ENCODE assay signal across 14 cellular contexts in genomic region chr14:70555890-70556289, GRCh38. TPM values are rescaled to one million over a fixed set of nuclear protein-coding genes. Genes with fewer than 3 reads are reported as not detected.
DNase-seq lines count a peak whose midpoint lies in the region; ATAC-seq, FAIRE-seq and TF ChIP-seq lines count a peak whose summit lies in the region.
"Had no signal": no experiment of that assay in that cellular context is flagged by ENCODE, and none has a peak within 500 bp of the region (broad histone marks: within the 10 kb centered on the region; RNA-seq: fewer than 3 reads in every experiment).

No MANE protein-coding gene starts in this region.

- BruUV-seq in mammary epithelial cell (replicated peaks; lab: Mats Ljungman, UMichigan) (no TSS peak), HepG2 (replicated peaks; lab: Mats Ljungman, UMichigan) (no TSS peak)

- DNase-seq in DMS53 (lab: John Stamatoyannopoulos, UW) (peak; percentile 59), DMS53 treated with DMSO at 0.1 percent for 48 hours (lab: John Stamatoyannopoulos, UW; ENCODE audit: unreplicated experiment) (no peak), mammary epithelial cell (peak; percentile 63), keratinocyte (ENCODE audit: low read depth, low spot score) (peak; percentile 2), spleen (peak; percentile 61), NCI-H1417 treated with DMSO at 0.1 percent for 48 hours (lab: John Stamatoyannopoulos, UW) (no peak), HepG2 (ENCODE audit: low spot score) (no peak), SW 1271 (lab: John Stamatoyannopoulos, UW) (no peak)
- DNase-seq: cortex of kidney; Kasumi-1; stimulated activated CD4-positive, alpha-beta T cell treated with anti-CD3 and anti-CD28 coated beads, Interleukin-12 subunit alpha, Interleukin-12 subunit beta, amount 100 ng/mL, for 4 hours; stimulated activated CD8-positive, alpha-beta memory T cell treated with anti-CD3 and anti-CD28 coated beads, Interleukin-4, amount 100 ng/mL, for 48 hours; WERI-Rb-1 had no signal

- no peaks in the 10 kb centered on the region for H3K9me1 ChIP-seq in keratinocyte (ENCODE audit: control insufficient read depth, extremely low read depth, insufficient read depth, low read length)

- peak; percentile 56 for FAIRE-seq in keratinocyte (lab: Jason Lieb, UNC)
- FAIRE-seq in HepG2 (lab: Jason Lieb, UNC), result no peak

- H4K20me1 ChIP-seq in mammary epithelial cell (ENCODE audit: insufficient read depth, low read length) (no peaks in the 10 kb centered on the region), keratinocyte (ENCODE audit: control insufficient read depth, extremely low read depth, insufficient read depth, low read length) (no peaks in the 10 kb centered on the region), HepG2 (ENCODE audit: insufficient read depth, low read length) (no peaks in the 10 kb centered on the region)

- no peak overlapping the region for H3K27ac ChIP-seq in mammary epithelial cell (ENCODE audit: insufficient read depth, low read depth, low read length)
- no peak overlapping the region for H3K27ac ChIP-seq in keratinocyte (ENCODE audit: control insufficient read depth, insufficient read depth, low read length)
- H3K27ac ChIP-seq in spleen, result no peak overlapping the region
- no peak overlapping the region for H3K27ac ChIP-seq in HepG2 (ENCODE audit: extremely low read length, insufficient read depth, low read length)
- H3K27ac ChIP-seq: 22Rv1, WERI-Rb-1 had no signal

- no peak for ATAC-seq in HepG2

- H2AFZ ChIP-seq in mammary epithelial cell (ENCODE audit: low read depth, low read length) (peak overlapping the region; percentile 54), keratinocyte (ENCODE audit: control insufficient read depth, low read length) (peak overlapping the region; percentile 92), HepG2 (ENCODE audit: low read length) (no peak overlapping the region)

- H3K79me2 ChIP-seq in mammary epithelial cell (ENCODE audit: insufficient read depth, low read length), result no peaks in the 10 kb centered on the region
- no peaks in the 10 kb centered on the region for H3K79me2 ChIP-seq in keratinocyte (ENCODE audit: control insufficient read depth, insufficient read depth, low read length)
- H3K79me2 ChIP-seq in HepG2 (ENCODE audit: insufficient read depth, low read length), result no peaks in the 10 kb centered on the region

- TF ChIP-seq RAD21 in HepG2 (CRISPR knock-in tag; IDR thresholded peaks at IDR 0.05), result no peak

- H3K36me3 ChIP-seq in mammary epithelial cell (ENCODE audit: insufficient read depth, low read length) (no peaks in the 10 kb centered on the region), keratinocyte (ENCODE audit: control insufficient read depth in 2 of 2, extremely low read depth in 1 of 2, insufficient read depth in 2 of 2, low read length in 2 of 2) (no peaks in the 10 kb centered on the region), spleen (peaks cover 0 to 4% (median 0%) of the 10 kb centered on the region in 6 donors), HepG2 (replicated peaks in 1 of 2; ENCODE audit: control insufficient read depth in 1 of 2, insufficient read depth in 2 of 2, low read length in 2 of 2) (no peaks in the 10 kb centered on the region)
- H3K36me3 ChIP-seq: WERI-Rb-1 had no signal

- no peak for TF ChIP-seq EP300 in HepG2 (IDR thresholded peaks at IDR 0.05; ENCODE audit: low read depth in 2 of 2, low read length in 2 of 2)
- no peak for TF ChIP-seq EP300 in HepG2 (CRISPR knock-in tag; IDR thresholded peaks at IDR 0.05; ENCODE audit: borderline replicate concordance)

- H3K4me1 ChIP-seq in mammary epithelial cell (ENCODE audit: insufficient read depth, low read length) (no peaks in the 10 kb centered on the region), keratinocyte (ENCODE audit: control insufficient read depth, extremely low read depth, insufficient read depth, low read length) (peaks cover 8% of the 10 kb centered on the region), spleen (no peaks in the 10 kb centered on the region), HepG2 (ENCODE audit: insufficient read depth, low read length) (no peaks in the 10 kb centered on the region)

- dilution Hi-C loops in mammary epithelial cell (cut with HindIII; ENCODE audit: low sequenced_read_pairs) (no loop called here), keratinocyte (cut with MboI; ENCODE audit: extremely low pct_ligation_motif_present, low sequenced_read_pairs) (no loop called here)

- WGBS in mammary epithelial cell (ENCODE audit: low coverage, missing lambda C conversion rate), result 27% methylated on average over 19 of the region's 19 CpGs
- WGBS in spleen, 5 donors, result 31 to 68% (median 51%) methylated on average over 13 to 19 of the region's 19 CpGs
- WGBS in HepG2 (ENCODE audit: low lambda C conversion rate), result 92% methylated on average over 11 of the region's 19 CpGs

- intact Hi-C loops in mammary epithelial cell (cut with micrococcal nuclease) (no loop called here), spleen (cut with DNase I; ENCODE audit: low total_unique reads) (no loop called here), HepG2 (cut with micrococcal nuclease; ENCODE audit: unreplicated experiment) (no loop called here)

- TF ChIP-seq CTCF in mammary epithelial cell (conservative IDR thresholded peaks at IDR 0.05 in 1 of 2, IDR thresholded peaks at IDR 0.05 in 1 of 2; ENCODE audit: extremely low read depth in 1 of 2, insufficient read depth in 1 of 2, low read depth in 1 of 2, low read length in 2 of 2) (no peak), keratinocyte (optimal IDR thresholded peaks at IDR 0.05 in 1 of 3, IDR thresholded peaks at IDR 0.05 in 1 of 3, conservative IDR thresholded peaks at IDR 0.05 in 1 of 3; ENCODE audit: extremely low read depth in 1 of 3, insufficient read depth in 2 of 3, low read length in 3 of 3) (no peak), spleen (IDR thresholded peaks at IDR 0.05 in 8 of 11, conservative IDR thresholded peaks at IDR 0.05 in 3 of 11) (no peak), HepG2 (CRISPR knock-in tag; IDR thresholded peaks at IDR 0.05) (no peak)

- TF ChIP-seq POLR2A in spleen (IDR thresholded peaks at IDR 0.05) (no peak), HepG2 (IDR thresholded peaks at IDR 0.05; ENCODE audit: insufficient read depth in 1 of 2, low read depth in 2 of 2, low read length in 2 of 2) (no peak)

- CTCF ChIA-PET in mammary epithelial cell (lab: Charles Lee; ENCODE audit: low non-redundant PET) (no interaction called here), HepG2 (lab: Yijun Ruan, JAX; ENCODE audit: low intra/inter-chr PET ratio, low total read pairs) (no interaction called here)

- POLR2A ChIA-PET in HepG2 (lab: Yijun Ruan, JAX), result no interaction called here

- H3K9me3 ChIP-seq in mammary epithelial cell (replicated peaks; ENCODE audit: insufficient read depth, low read length) (no peaks in the 10 kb centered on the region), keratinocyte (ENCODE audit: control insufficient read depth, low read depth, low read length) (no peaks in the 10 kb centered on the region), spleen (peaks cover 0 to 6% (median 0%) of the 10 kb centered on the region in 8 donors), HepG2 (ENCODE audit: low read length) (no peaks in the 10 kb centered on the region)

- H3K4me2 ChIP-seq in mammary epithelial cell (ENCODE audit: insufficient read depth, low read depth, low read length), result peak overlapping the region; percentile 51
- peak overlapping the region; percentile 89 for H3K4me2 ChIP-seq in keratinocyte (ENCODE audit: control insufficient read depth, extremely low read depth, insufficient read depth, low read depth, low read length)
- H3K4me2 ChIP-seq in HepG2 (ENCODE audit: low read depth, low read length), result no peak overlapping the region

- H3K27me3 ChIP-seq in mammary epithelial cell (ENCODE audit: insufficient read depth, low read length) (no peaks in the 10 kb centered on the region), keratinocyte (ENCODE audit: control insufficient read depth, extremely low read depth, insufficient read depth, low read length) (no peaks in the 10 kb centered on the region), spleen (replicated peaks in 1 of 7) (no peaks in the 10 kb centered on the region), HepG2 (ENCODE audit: control insufficient read depth in 1 of 2, insufficient read depth in 2 of 2, low read length in 2 of 2) (no peaks in the 10 kb centered on the region)

- in situ Hi-C loops in mammary epithelial cell (cut with MboI; ENCODE audit: low sequenced_read_pairs in 2 of 2) (no loop called here), HepG2 (cut with HindIII; ENCODE audit: extremely low pct_ligation_motif_present, low pct_unique_long_range_greater_than_20kb) (loop anchor here (25.0 kb wide), 1 partner anchor 469 kb away; no protein-coding TSS in a partner anchor)

- H3K9ac ChIP-seq in mammary epithelial cell (ENCODE audit: insufficient read depth, low read length) (no peak overlapping the region), keratinocyte (ENCODE audit: control insufficient read depth, extremely low read depth, insufficient read depth, low read length) (peak overlapping the region; percentile 41), HepG2 (ENCODE audit: insufficient read depth, low read depth, low read length) (no peak overlapping the region)

- peak overlapping the region in 1 of 3 experiments; percentile 22 for H3K4me3 ChIP-seq in mammary epithelial cell (replicated peaks in 1 of 3; ENCODE audit: insufficient read depth in 1 of 3, low read depth in 2 of 3, low read length in 3 of 3)
- H3K4me3 ChIP-seq in keratinocyte (ENCODE audit: control insufficient read depth in 2 of 3, extremely low read depth in 1 of 3, insufficient read depth in 2 of 3, low read depth in 1 of 3, low read length in 3 of 3), result peak overlapping the region; percentile 16 to 66 (median 60)
- H3K4me3 ChIP-seq in spleen, result peak overlapping the region in 1 of 8 donors; percentile 5
- H3K4me3 ChIP-seq in HepG2 (replicated peaks in 1 of 3; ENCODE audit: insufficient read depth in 1 of 3, low read depth in 2 of 3, low read length in 3 of 3), result no peak overlapping the region

RNA-seq across cellular contexts. Expression of gene ADAM20, which starts 21.1 kb away (rescaled TPM):
- 1 to 10 TPM; 1.6 to 1.8 TPM for total RNA-seq in mammary epithelial cell
- polyA plus RNA-seq in mammary epithelial cell, result not detected
- not detected for polyA minus RNA-seq in mammary epithelial cell
- 0.08 to 0.09 TPM in 2 of 3 replicates, not detected in the other for polyA plus RNA-seq in keratinocyte
- polyA plus RNA-seq in keratinocyte (2011; ENCODE audit: low read depth), result 1.1 TPM
- polyA plus RNA-seq in keratinocyte (2011; cell fraction: cytosol; rRNA removed), result not detected in 2 replicates
- 0.43 and 0.71 TPM in 2 replicates for polyA plus RNA-seq in keratinocyte (2011; cell fraction: nucleus; rRNA removed)
- 0.52 TPM in 1 of 2 replicates, not detected in the other for polyA plus RNA-seq in keratinocyte (2012; ENCODE audit: low replicate concordance)
- 2.0 to 2.7 TPM in 2 of 3 replicates, not detected in the other for polyA minus RNA-seq in keratinocyte
- polyA minus RNA-seq in keratinocyte (2011; cell fraction: cytosol; rRNA and poly(A)+ RNA removed), result not detected
- 3.8 and 9.5 TPM in 2 replicates for polyA minus RNA-seq in keratinocyte (2011; cell fraction: nucleus; rRNA and poly(A)+ RNA removed)
- total RNA-seq in spleen, result 1 to 10 TPM; 1.2 to 4.8 (median 2.4) TPM
- under 1 TPM; 0.05 to 0.07 (median 0.06) TPM for polyA plus RNA-seq in spleen
- total RNA-seq in HepG2 (2016; rRNA removed; fragmentation: Illumina TruSeq; extraction: Trizol), result 0.18 TPM in 1 of 2 replicates, not detected in the other
- total RNA-seq in HepG2 (2016; cell fraction: cytosol; rRNA removed; fragmentation: Illumina TruSeq; extraction: Trizol; ENCODE audit: low read depth), result not detected in 2 replicates
- total RNA-seq in HepG2 (2016; cell fraction: insoluble cytoplasmic fraction; rRNA removed; fragmentation: Illumina TruSeq; extraction: Trizol), result 0.17 TPM in 1 of 2 replicates, not detected in the other
- not detected in 2 replicates for total RNA-seq in HepG2 (2016; cell fraction: membrane; rRNA removed; fragmentation: Illumina TruSeq; extraction: Trizol)
- total RNA-seq in HepG2 (2016; cell fraction: nucleus; rRNA removed; fragmentation: Illumina TruSeq; extraction: Trizol), result 1.1 TPM in 2 replicates
- 0.08 and 0.09 TPM in 2 replicates for polyA plus RNA-seq in HepG2 (2011; rRNA removed)
- polyA plus RNA-seq in HepG2 (2011; cell fraction: cytosol; rRNA removed), result 0.01 TPM in 1 of 2 replicates, not detected in the other
- 0.45 and 0.59 TPM in 2 replicates for polyA plus RNA-seq in HepG2 (2011; cell fraction: nucleus; rRNA removed)
- 0.07 TPM in 1 of 2 replicates, not detected in the other for polyA plus RNA-seq in HepG2 (2012)
- polyA plus RNA-seq in HepG2 (2016; cell fraction: cytosol; fragmentation: Illumina TruSeq; extraction: Trizol; ENCODE audit: low read depth), result not detected in 2 replicates
- polyA plus RNA-seq in HepG2 (2016; cell fraction: insoluble cytoplasmic fraction; fragmentation: Illumina TruSeq; extraction: Trizol; ENCODE audit: low read depth), result not detected in 2 replicates
- polyA plus RNA-seq in HepG2 (2016; cell fraction: membrane; fragmentation: Illumina TruSeq; extraction: Trizol; ENCODE audit: low read depth), result not detected in 2 replicates
- polyA plus RNA-seq in HepG2 (2016; cell fraction: nucleus; fragmentation: Illumina TruSeq; extraction: Trizol; ENCODE audit: insufficient read depth, low read depth), result 0.21 TPM in 1 of 2 replicates, not detected in the other
- polyA minus RNA-seq in HepG2 (2011; rRNA and poly(A)+ RNA removed; ENCODE audit: low replicate concordance), result 0.21 and 2.0 TPM in 2 replicates
- not detected in 2 replicates for polyA minus RNA-seq in HepG2 (2011; cell fraction: cytosol; rRNA and poly(A)+ RNA removed)
- polyA minus RNA-seq in HepG2 (2011; cell fraction: nucleus; rRNA and poly(A)+ RNA removed), result 11.4 and 11.8 TPM in 2 replicates

RNA-seq across cellular contexts. Expression of gene MED6, which starts 44.6 kb away (rescaled TPM):
- total RNA-seq in mammary epithelial cell (10 to 100 TPM; 28.8 to 40.0 TPM), spleen (10 to 100 TPM; 36.7 to 55.7 (median 43.1) TPM), HepG2 (2016; rRNA removed; fragmentation: Illumina TruSeq; extraction: Trizol) (47.8 and 64.0 TPM in 2 replicates)
- polyA plus RNA-seq in mammary epithelial cell (31.6 TPM), keratinocyte (36.9 to 52.6 TPM (median 40.0 TPM) in 3 replicates), spleen (10 to 100 TPM; 15.2 to 19.4 (median 18.9) TPM), HepG2 (2011; rRNA removed) (38.1 and 44.8 TPM in 2 replicates)
- polyA minus RNA-seq in mammary epithelial cell (4.9 TPM), keratinocyte (6.2 to 50.8 TPM (median 44.2 TPM) in 3 replicates)
- polyA plus RNA-seq in keratinocyte (2011; ENCODE audit: low read depth), result 18.2 TPM
- 26.0 and 64.8 TPM in 2 replicates for polyA plus RNA-seq in keratinocyte (2011; cell fraction: cytosol; rRNA removed)
- polyA plus RNA-seq in keratinocyte (2011; cell fraction: nucleus; rRNA removed), result 39.4 and 58.8 TPM in 2 replicates
- polyA plus RNA-seq in keratinocyte (2012; ENCODE audit: low replicate concordance), result 26.0 and 32.3 TPM in 2 replicates
- 11.1 TPM for polyA minus RNA-seq in keratinocyte (2011; cell fraction: cytosol; rRNA and poly(A)+ RNA removed)
- polyA minus RNA-seq in keratinocyte (2011; cell fraction: nucleus; rRNA and poly(A)+ RNA removed), result 19.5 and 37.3 TPM in 2 replicates
- 14.6 and 15.6 TPM in 2 replicates for total RNA-seq in HepG2 (2016; cell fraction: cytosol; rRNA removed; fragmentation: Illumina TruSeq; extraction: Trizol; ENCODE audit: low read depth)
- 48.4 and 70.6 TPM in 2 replicates for total RNA-seq in HepG2 (2016; cell fraction: insoluble cytoplasmic fraction; rRNA removed; fragmentation: Illumina TruSeq; extraction: Trizol)
- 15.7 and 19.1 TPM in 2 replicates for total RNA-seq in HepG2 (2016; cell fraction: membrane; rRNA removed; fragmentation: Illumina TruSeq; extraction: Trizol)
- 45.6 and 46.7 TPM in 2 replicates for total RNA-seq in HepG2 (2016; cell fraction: nucleus; rRNA removed; fragmentation: Illumina TruSeq; extraction: Trizol)
- 20.6 and 34.1 TPM in 2 replicates for polyA plus RNA-seq in HepG2 (2011; cell fraction: cytosol; rRNA removed)
- 10.4 and 12.4 TPM in 2 replicates for polyA plus RNA-seq in HepG2 (2011; cell fraction: nucleus; rRNA removed)
- polyA plus RNA-seq in HepG2 (2012), result 33.6 and 49.3 TPM in 2 replicates
- polyA plus RNA-seq in HepG2 (2016; cell fraction: cytosol; fragmentation: Illumina TruSeq; extraction: Trizol; ENCODE audit: low read depth), result 5.6 and 7.1 TPM in 2 replicates
- 69.2 and 87.2 TPM in 2 replicates for polyA plus RNA-seq in HepG2 (2016; cell fraction: insoluble cytoplasmic fraction; fragmentation: Illumina TruSeq; extraction: Trizol; ENCODE audit: low read depth)
- 11.2 and 12.2 TPM in 2 replicates for polyA plus RNA-seq in HepG2 (2016; cell fraction: membrane; fragmentation: Illumina TruSeq; extraction: Trizol; ENCODE audit: low read depth)
- polyA plus RNA-seq in HepG2 (2016; cell fraction: nucleus; fragmentation: Illumina TruSeq; extraction: Trizol; ENCODE audit: insufficient read depth, low read depth), result 42.8 TPM in 2 replicates
- 21.9 and 34.5 TPM in 2 replicates for polyA minus RNA-seq in HepG2 (2011; rRNA and poly(A)+ RNA removed; ENCODE audit: low replicate concordance)
- 17.6 and 17.8 TPM in 2 replicates for polyA minus RNA-seq in HepG2 (2011; cell fraction: cytosol; rRNA and poly(A)+ RNA removed)
- 144 and 149 TPM in 2 replicates for polyA minus RNA-seq in HepG2 (2011; cell fraction: nucleus; rRNA and poly(A)+ RNA removed)

Comparison
In these comparisons a context has a peak if more than half of its experiments do, and no peak if none do; other contexts are left out.
1. DNase-seq: peak in DMS53 (single experiment), mammary epithelial cell (single experiment), keratinocyte (single experiment) and spleen (single experiment); none in DMS53 treated with DMSO at 0.1 percent for 48 hours (single experiment), NCI-H1417 treated with DMSO at 0.1 percent for 48 hours (single experiment), HepG2 (single experiment) and SW 1271 (0 of 2).
2. H3K4me3 ChIP-seq: peak in keratinocyte (3 of 3); none in HepG2 (0 of 3).